8 cellular contexts compared by ENCODE assay signal in the genomic region with DNA sequence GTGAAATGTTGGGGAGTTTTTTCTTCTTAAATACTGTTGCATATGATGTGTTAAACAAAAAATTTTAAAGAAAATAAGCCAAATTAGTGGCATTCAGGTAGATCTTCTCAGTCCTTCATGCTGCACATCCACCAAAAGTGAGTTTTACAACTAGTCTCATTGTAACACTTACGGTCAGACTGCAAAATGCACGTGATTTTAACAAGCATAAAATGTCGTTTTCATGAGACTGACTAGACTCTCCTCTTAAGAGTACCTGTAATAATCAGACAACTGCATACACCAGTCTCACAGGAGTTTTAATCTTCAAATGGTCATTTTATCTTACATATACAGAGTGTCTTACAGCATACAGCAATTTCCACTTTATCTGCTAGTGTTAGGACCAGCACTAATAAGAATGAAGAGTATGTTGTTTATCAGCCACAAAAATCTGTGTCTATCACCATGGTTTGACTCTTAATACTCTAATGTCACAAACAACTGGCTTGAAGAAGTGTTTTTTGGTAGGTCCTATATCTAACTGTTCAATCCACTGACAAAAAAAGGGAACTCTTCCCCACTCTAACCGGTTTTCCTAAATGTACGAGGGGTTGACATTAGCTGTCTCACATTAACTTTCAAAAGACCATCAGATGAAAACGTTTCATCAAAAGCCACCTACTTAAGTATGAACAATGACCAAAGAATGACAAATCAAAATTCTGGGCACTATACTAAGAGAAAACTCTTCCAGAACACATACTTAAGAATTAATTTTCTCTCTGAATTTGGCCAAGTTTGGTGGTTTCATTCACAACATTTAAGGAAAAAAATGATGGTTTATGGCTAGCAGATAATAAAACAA. TPM values are rescaled to one million over a fixed set of nuclear protein-coding genes. Genes with fewer than 3 reads are reported as not detected.
DNase-seq lines count a peak whose midpoint lies in the region; ATAC-seq, FAIRE-seq and TF ChIP-seq lines count a peak whose summit lies in the region.

No MANE protein-coding gene starts in this region.

- peak overlapping the region; percentile 92 for H3K4me2 ChIP-seq in astrocyte (ENCODE audit: low read length)

- no peaks in the 10 kb centered on the region for H3K36me3 ChIP-seq in astrocyte (ENCODE audit: insufficient read depth, low read length)
- no peaks in the 10 kb centered on the region for H3K36me3 ChIP-seq in left lung
- no peaks in the 10 kb centered on the region for H3K36me3 ChIP-seq in thoracic aorta

- peaks cover 76% of the 10 kb centered on the region for H3K79me2 ChIP-seq in astrocyte (ENCODE audit: insufficient read depth, low read length)

- DNase-seq in stimulated activated naive CD8-positive, alpha-beta T cell treated with anti-CD3 and anti-CD28 coated beads, Interleukin-15, Interleukin-2, amounts not matched to agents 100 U/mL and 50 U/mL, for 24 hours = no peak
- DNase-seq in astrocyte (ENCODE audit: low read depth) (peak; percentile 33), left lung (no peak), thoracic aorta (ENCODE audit: low spot score) (no peak), T1000 (lab: John Stamatoyannopoulos, UW) (no peak), NCI-H82 (lab: John Stamatoyannopoulos, UW) (no peak)

- no peaks in the 10 kb centered on the region for H3K9me3 ChIP-seq in astrocyte (ENCODE audit: insufficient read depth, low read depth, low read length)
- no peaks in the 10 kb centered on the region for H3K9me3 ChIP-seq in left lung
- H3K9me3 ChIP-seq in thoracic aorta = no peaks in the 10 kb centered on the region

- peak overlapping the region; percentile 95 for H3K4me3 Mint-ChIP-seq in stimulated activated naive CD8-positive, alpha-beta T cell treated with anti-CD3 and anti-CD28 coated beads, Interleukin-15, Interleukin-2, amounts not matched to agents 100 ng/mL and 50 ng/mL, for 24 hours
- peak overlapping the region; percentile 89 for H3K4me3 Mint-ChIP-seq in astrocyte (ENCODE audit: unreplicated experiment)

- H3K4me1 Mint-ChIP-seq in stimulated activated naive CD8-positive, alpha-beta T cell treated with anti-CD3 and anti-CD28 coated beads, Interleukin-15, Interleukin-2, amounts not matched to agents 100 ng/mL and 50 ng/mL, for 24 hours (ENCODE audit: low read depth) = peaks cover 63% of the 10 kb centered on the region
- H3K4me1 Mint-ChIP-seq in astrocyte (ENCODE audit: low read depth, unreplicated experiment) = peaks cover 15% of the 10 kb centered on the region

- H3K27ac Mint-ChIP-seq in stimulated activated naive CD8-positive, alpha-beta T cell treated with anti-CD3 and anti-CD28 coated beads, Interleukin-15, Interleukin-2, amounts not matched to agents 100 ng/mL and 50 ng/mL, for 24 hours = peak overlapping the region; percentile 98
- H3K27ac Mint-ChIP-seq in astrocyte (ENCODE audit: unreplicated experiment) = peak overlapping the region; percentile 95

- no peak for ATAC-seq in stimulated activated naive CD8-positive, alpha-beta T cell treated with anti-CD3 and anti-CD28 coated beads, Interleukin-15, Interleukin-2, amounts not matched to agents 100 U/mL and 50 U/mL, for 24 hours
- ATAC-seq in left lung (no peak), thoracic aorta (ENCODE audit: insufficient number of reproducible peaks, low FRiP score, low read depth) (no peak), GM21360 (IDR thresholded peaks at IDR 0.05; ENCODE audit: unreplicated experiment) (no peak)

- no peaks in the 10 kb centered on the region for H3K9me3 Mint-ChIP-seq in stimulated activated naive CD8-positive, alpha-beta T cell treated with anti-CD3 and anti-CD28 coated beads, Interleukin-15, Interleukin-2, amounts not matched to agents 100 ng/mL and 50 ng/mL, for 24 hours
- no peaks in the 10 kb centered on the region for H3K9me3 Mint-ChIP-seq in astrocyte (ENCODE audit: unreplicated experiment)

- H3K4me3 ChIP-seq in astrocyte (ENCODE audit: insufficient read depth, low read depth, low read length) = peak overlapping the region; percentile 78
- peak overlapping the region; percentile 43 to 87 for H3K4me3 ChIP-seq in left lung
- peak overlapping the region; percentile 98 for H3K4me3 ChIP-seq in thoracic aorta

- H3K4me1 ChIP-seq in astrocyte (ENCODE audit: insufficient read depth, low read length) = peaks cover 10% of the 10 kb centered on the region
- H3K4me1 ChIP-seq in left lung = peaks cover 12 to 46% of the 10 kb centered on the region in 2 donors
- peaks cover 13 to 29% of the 10 kb centered on the region in 2 donors for H3K4me1 ChIP-seq in thoracic aorta (ENCODE audit: control insufficient read depth in 1 of 2, low read depth in 2 of 2)

- intact Hi-C loops in left lung (cut with DNase I) = no loop called here

- peak overlapping the region; percentile 89 for H3K27ac ChIP-seq in astrocyte (ENCODE audit: low read depth, low read length)
- peak overlapping the region; percentile 90 to 95 for H3K27ac ChIP-seq in left lung
- H3K27ac ChIP-seq in thoracic aorta = peak overlapping the region; percentile 90

- peak overlapping the region; percentile 94 for H3K9ac ChIP-seq in astrocyte (ENCODE audit: low read length)

- no peaks in the 10 kb centered on the region for H4K20me1 ChIP-seq in astrocyte (ENCODE audit: insufficient read depth, low read length)

- H2AFZ ChIP-seq in astrocyte (ENCODE audit: low read depth, low read length) = peak overlapping the region; percentile 58

- no peaks in the 10 kb centered on the region for H3K27me3 ChIP-seq in astrocyte (ENCODE audit: insufficient read depth, low read length)
- H3K27me3 ChIP-seq in left lung = no peaks in the 10 kb centered on the region
- no peaks in the 10 kb centered on the region for H3K27me3 ChIP-seq in thoracic aorta (replicated peaks; ENCODE audit: insufficient read depth)

- peak; percentile 55 for FAIRE-seq in astrocyte (lab: Jason Lieb, UNC)

- H3K36me3 Mint-ChIP-seq in stimulated activated naive CD8-positive, alpha-beta T cell treated with anti-CD3 and anti-CD28 coated beads, Interleukin-15, Interleukin-2, amounts not matched to agents 100 ng/mL and 50 ng/mL, for 24 hours (ENCODE audit: low read depth) = peaks cover 35% of the 10 kb centered on the region
- peaks cover 5% of the 10 kb centered on the region for H3K36me3 Mint-ChIP-seq in astrocyte (ENCODE audit: low read depth, unreplicated experiment)

- H3K27me3 Mint-ChIP-seq in stimulated activated naive CD8-positive, alpha-beta T cell treated with anti-CD3 and anti-CD28 coated beads, Interleukin-15, Interleukin-2, amounts not matched to agents 100 ng/mL and 50 ng/mL, for 24 hours = no peaks in the 10 kb centered on the region
- no peaks in the 10 kb centered on the region for H3K27me3 Mint-ChIP-seq in astrocyte (ENCODE audit: low read depth, unreplicated experiment)

- no peak for TF ChIP-seq CTCF in astrocyte (IDR thresholded peaks at IDR 0.05; ENCODE audit: insufficient read depth, low read depth, low read length)
- no peak for TF ChIP-seq CTCF in left lung (IDR thresholded peaks at IDR 0.05)
- TF ChIP-seq CTCF in thoracic aorta (IDR thresholded peaks at IDR 0.05) = no peak

RNA-seq across cellular contexts. Expression of gene ASF1A, which starts 1.5 kb away (rescaled TPM):
- 35.7 and 36.4 TPM in 2 replicates for total RNA-seq in astrocyte
- total RNA-seq in left lung = 10 to 100 TPM; 22.9 to 27.1 TPM
- 10 to 100 TPM in 1 of 2 donors, 1 to 10 TPM in 1; 7.7 to 11.1 TPM for total RNA-seq in thoracic aorta

RNA-seq across cellular contexts. Expression of gene MCM9, which starts 42.5 kb away (rescaled TPM):
- total RNA-seq in astrocyte (9.2 and 10.1 TPM in 2 replicates), left lung (10 to 100 TPM; 16.0 to 20.3 TPM), thoracic aorta (10 to 100 TPM; 14.1 to 22.2 TPM)
